ENCODE assay signal across 1 cellular context in the genomic region with DNA sequence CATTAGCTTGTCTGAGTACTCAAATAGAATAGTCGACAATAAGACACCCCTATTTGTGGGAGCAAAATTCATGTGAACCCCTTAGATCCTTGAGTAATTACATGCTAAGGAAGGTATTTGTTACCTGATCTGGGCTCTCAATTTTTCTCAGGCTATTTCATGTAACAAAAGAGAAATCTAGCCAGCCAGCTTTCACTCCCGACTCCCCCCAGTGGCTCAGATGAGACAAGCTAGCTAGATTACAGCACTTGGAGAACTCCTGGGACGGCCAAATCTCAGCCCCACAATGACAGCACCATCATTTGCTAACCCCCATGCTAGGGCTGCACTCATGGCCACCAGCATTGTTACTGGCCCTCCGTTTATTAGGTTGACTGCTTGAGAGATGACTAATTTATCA.
TF ChIP-seq lines count a peak whose summit lies in the region.

No MANE protein-coding gene starts in this region.

TF ChIP-seq in HepG2, 621 proteins besides CTCF, POLR2A, EP300 and RAD21:
- no peak for TF ChIP-seq AGO1 (IDR thresholded peaks at IDR 0.05; ENCODE audit: low read depth, low read length, poor library complexity, severe bottlenecking)
- TF ChIP-seq STAT5B (CRISPR knock-in tag; IDR thresholded peaks at IDR 0.05): no peak
- TF ChIP-seq, protein P1, sequence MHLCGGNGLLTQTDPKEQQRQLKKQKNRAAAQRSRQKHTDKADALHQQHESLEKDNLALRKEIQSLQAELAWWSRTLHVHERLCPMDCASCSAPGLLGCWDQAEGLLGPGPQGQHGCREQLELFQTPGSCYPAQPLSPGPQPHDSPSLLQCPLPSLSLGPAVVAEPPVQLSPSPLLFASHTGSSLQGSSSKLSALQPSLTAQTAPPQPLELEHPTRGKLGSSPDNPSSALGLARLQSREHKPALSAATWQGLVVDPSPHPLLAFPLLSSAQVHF (CRISPR knock-in tag; IDR thresholded peaks at IDR 0.05): no peak
- peak; percentile 61 for TF ChIP-seq STAG1 (CRISPR knock-in tag; IDR thresholded peaks at IDR 0.05)
- TF ChIP-seq, protein P2, sequence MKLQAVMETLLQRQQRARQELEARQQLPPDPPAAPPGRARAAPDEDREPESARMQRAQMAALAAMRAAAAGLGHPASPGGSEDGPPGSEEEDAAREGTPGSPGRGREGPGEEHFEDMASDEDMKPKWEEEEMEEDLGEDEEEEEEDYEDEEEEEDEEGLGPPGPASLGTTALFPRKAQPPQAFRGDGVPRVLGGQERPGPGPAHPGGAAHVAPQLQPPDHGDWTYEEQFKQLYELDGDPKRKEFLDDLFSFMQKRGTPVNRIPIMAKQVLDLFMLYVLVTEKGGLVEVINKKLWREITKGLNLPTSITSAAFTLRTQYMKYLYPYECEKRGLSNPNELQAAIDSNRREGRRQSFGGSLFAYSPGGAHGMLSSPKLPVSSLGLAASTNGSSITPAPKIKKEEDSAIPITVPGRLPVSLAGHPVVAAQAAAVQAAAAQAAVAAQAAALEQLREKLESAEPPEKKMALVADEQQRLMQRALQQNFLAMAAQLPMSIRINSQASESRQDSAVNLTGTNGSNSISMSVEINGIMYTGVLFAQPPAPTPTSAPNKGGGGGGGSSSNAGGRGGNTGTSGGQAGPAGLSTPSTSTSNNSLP (IDR thresholded peaks at IDR 0.05; ENCODE audit: low read depth, low read length): 0 out of 2 replicates have a peak, but pooled peaks have one; percentile 20
- peak; percentile 70 for TF ChIP-seq SMC3 (IDR thresholded peaks at IDR 0.05; ENCODE audit: low read length)
